Comparison of ENCODE assay signal across 1 cellular context in the genomic region with DNA sequence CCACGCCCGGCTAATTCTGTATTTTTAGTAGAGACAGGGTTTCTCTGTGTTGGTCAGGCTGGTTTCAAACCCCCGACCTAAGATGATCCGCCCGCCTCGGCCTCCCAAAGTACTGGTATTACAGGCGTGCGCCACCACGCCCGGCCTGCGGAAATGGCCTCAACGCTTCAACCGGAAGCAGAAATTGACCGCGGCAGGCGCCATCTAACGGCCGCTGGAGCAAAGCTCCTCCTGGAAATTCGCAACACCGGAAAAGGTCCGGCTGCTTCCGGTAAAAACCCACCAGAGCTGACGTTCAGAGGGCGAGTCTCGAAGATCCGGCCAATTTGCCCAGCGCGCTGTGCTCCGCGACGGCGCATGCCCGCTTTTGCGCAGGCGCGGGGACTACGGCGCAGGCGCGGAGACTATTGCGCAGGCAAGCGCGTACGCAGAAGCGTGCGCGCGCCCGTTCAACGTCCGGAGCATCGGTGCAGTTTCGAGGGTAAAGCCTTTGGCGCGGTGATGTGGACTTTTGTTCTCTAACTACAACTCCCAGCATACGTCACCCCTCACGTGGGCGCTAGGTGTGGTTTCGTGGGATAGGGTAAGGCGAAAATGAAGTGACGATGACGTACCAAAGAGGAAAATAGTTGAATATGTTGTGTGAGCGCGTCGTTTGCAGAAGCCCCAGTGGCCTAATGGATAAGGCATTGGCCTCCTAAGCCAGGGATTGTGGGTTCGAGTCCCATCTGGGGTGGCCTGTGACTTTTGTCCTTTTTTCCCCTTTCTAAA.
TF ChIP-seq lines count a peak whose summit lies in the region.

No MANE protein-coding gene starts in this region.

TF ChIP-seq in K562, 482 proteins besides CTCF, POLR2A, EP300 and RAD21 (continued from another document and continues in another):
- TF ChIP-seq GATA2 (CRISPR knock-in tag; IDR thresholded peaks at IDR 0.05): no peak
- peak; percentile 68; the same call in 1 of the 2 replicates for TF ChIP-seq KLF6 (CRISPR knock-in tag; IDR thresholded peaks at IDR 0.05; ENCODE audit: borderline replicate concordance)
- TF ChIP-seq MCM5 (IDR thresholded peaks at IDR 0.05; ENCODE audit: low read depth): no peak
- no peak for TF ChIP-seq NCOA4 (IDR thresholded peaks at IDR 0.05; ENCODE audit: partially characterized antibody)
- peak; percentile 72 for TF ChIP-seq FOSL1 (tag; conservative IDR thresholded peaks at IDR 0.05)
- no peak for TF ChIP-seq ZNF140 (CRISPR knock-in tag; IDR thresholded peaks at IDR 0.05)
- TF ChIP-seq ZBTB43 (CRISPR knock-in tag; IDR thresholded peaks at IDR 0.05): peak; percentile 55
- TF ChIP-seq, protein P1, sequence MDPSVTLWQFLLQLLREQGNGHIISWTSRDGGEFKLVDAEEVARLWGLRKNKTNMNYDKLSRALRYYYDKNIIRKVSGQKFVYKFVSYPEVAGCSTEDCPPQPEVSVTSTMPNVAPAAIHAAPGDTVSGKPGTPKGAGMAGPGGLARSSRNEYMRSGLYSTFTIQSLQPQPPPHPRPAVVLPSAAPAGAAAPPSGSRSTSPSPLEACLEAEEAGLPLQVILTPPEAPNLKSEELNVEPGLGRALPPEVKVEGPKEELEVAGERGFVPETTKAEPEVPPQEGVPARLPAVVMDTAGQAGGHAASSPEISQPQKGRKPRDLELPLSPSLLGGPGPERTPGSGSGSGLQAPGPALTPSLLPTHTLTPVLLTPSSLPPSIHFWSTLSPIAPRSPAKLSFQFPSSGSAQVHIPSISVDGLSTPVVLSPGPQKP (CRISPR knock-in tag; IDR thresholded peaks at IDR 0.05): no peak
- TF ChIP-seq MEF2A (IDR thresholded peaks at IDR 0.05; ENCODE audit: control insufficient read depth, low read depth, low read length): peak; percentile 12; the same call in 1 of the 2 replicates
- no peak; the same call in 1 of the 2 replicates for TF ChIP-seq GABPB2 (CRISPR knock-in tag; conservative IDR thresholded peaks at IDR 0.05)
- TF ChIP-seq, protein P2, sequence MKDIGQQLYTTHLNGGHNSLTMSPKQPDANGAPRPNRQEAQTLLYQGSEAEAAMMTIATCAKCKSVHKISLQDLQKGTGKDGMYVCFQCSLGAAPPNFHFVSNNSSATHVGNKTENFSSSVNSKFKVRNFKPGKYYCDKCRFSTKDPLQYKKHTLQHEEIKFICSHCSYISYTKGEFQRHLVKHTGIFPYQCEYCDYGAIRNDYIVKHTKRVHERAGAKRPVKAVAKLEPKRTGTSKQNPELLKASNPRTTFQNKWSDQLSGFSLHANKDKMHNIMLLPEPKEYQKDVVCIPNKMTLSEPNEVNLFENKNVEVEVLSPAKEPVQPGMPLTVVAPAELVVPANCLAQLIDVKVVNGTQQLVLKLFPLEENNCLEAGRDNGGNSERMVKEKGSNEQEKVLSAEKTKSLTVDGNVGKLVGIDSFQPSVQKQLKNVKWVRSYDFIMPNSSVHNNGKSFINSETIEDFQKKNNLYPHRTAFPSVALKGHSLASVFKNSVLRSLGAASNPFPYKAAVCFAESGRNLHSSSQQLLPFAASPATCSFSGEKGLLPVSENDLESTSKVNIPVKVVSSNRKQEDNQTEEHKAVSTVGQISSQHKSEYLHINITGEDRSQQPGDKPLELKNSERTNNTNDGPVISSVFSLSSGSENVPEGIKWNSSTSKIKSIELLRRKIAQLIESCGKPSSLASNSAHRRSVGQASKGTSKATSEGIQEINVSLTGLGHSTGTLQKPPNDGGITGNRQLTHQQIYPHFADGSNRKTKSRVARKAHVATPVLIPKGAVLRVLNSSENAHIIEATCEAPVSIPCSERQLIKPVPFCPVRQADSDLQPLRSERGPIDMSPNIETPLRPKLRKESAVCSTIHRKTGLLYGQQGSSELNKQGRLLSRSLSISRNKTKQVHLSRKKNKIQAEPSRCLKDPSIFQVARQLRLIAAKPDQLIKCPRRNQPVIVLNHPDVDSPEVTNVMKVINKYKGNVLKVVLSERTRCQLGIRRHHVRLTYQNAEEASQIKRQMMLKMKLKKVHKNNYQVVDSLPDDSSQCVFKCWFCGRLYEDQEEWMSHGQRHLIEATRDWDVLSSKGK (CRISPR knock-in tag; IDR thresholded peaks at IDR 0.05): no peak
- no peak for TF ChIP-seq ZNF551 (CRISPR knock-in tag; IDR thresholded peaks at IDR 0.05)
- TF ChIP-seq THRB (CRISPR knock-in tag; conservative IDR thresholded peaks at IDR 0.05): peak; percentile 93
- peak; percentile 67; the same call in 1 of the 2 replicates for TF ChIP-seq ZNF384 (IDR thresholded peaks at IDR 0.05; ENCODE audit: low read depth, low read length)
- TF ChIP-seq ZNF444 (CRISPR knock-in tag; IDR thresholded peaks at IDR 0.05): no peak
- TF ChIP-seq MGA (IDR thresholded peaks at IDR 0.05): peak; percentile 85
- TF ChIP-seq, protein P3, sequence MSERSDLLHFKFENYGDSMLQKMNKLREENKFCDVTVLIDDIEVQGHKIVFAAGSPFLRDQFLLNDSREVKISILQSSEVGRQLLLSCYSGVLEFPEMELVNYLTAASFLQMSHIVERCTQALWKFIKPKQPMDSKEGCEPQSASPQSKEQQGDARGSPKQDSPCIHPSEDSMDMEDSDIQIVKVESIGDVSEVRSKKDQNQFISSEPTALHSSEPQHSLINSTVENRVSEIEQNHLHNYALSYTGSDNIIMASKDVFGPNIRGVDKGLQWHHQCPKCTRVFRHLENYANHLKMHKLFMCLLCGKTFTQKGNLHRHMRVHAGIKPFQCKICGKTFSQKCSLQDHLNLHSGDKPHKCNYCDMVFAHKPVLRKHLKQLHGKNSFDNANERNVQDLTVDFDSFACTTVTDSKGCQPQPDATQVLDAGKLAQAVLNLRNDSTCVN (CRISPR knock-in tag; IDR thresholded peaks at IDR 0.05): peak; percentile 84; the same call in 1 of the 2 replicates
- peak; percentile 71 for TF ChIP-seq SMAD1 (IDR thresholded peaks at IDR 0.05; ENCODE audit: low read depth, low read length, partially characterized antibody)
- TF ChIP-seq SMAD2 (IDR thresholded peaks at IDR 0.05; ENCODE audit: low read depth, low read length): no peak
- 0 out of 2 replicates have a peak, but pooled peaks have one; percentile 2 for TF ChIP-seq MTF1 (CRISPR knock-in tag; IDR thresholded peaks at IDR 0.05; ENCODE audit: borderline replicate concordance)
- peak; percentile 100 for TF ChIP-seq ETV1 (tag; conservative IDR thresholded peaks at IDR 0.05; ENCODE audit: low read depth)
- TF ChIP-seq GTF2F1 (IDR thresholded peaks at IDR 0.05; ENCODE audit: low read depth, low read length): peak; percentile 92
- no peak for TF ChIP-seq SP2 (IDR thresholded peaks at IDR 0.05; ENCODE audit: extremely low read depth, low read depth, low read length, poor library complexity, severe bottlenecking)
- TF ChIP-seq, protein P4, sequence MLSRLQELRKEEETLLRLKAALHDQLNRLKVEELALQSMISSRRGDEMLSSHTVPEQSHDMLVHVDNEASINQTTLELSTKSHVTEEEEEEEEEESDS (CRISPR knock-in tag; IDR thresholded peaks at IDR 0.05): no peak
- peak; percentile 59; the same call in 1 of the 2 replicates for TF ChIP-seq HDAC8 (tag; IDR thresholded peaks at IDR 0.05)
- TF ChIP-seq TEAD4 (IDR thresholded peaks at IDR 0.05; ENCODE audit: low read length): peak; percentile 87
- TF ChIP-seq TEAD4 (CRISPR knock-in tag; IDR thresholded peaks at IDR 0.05; ENCODE audit: borderline replicate concordance): no peak; the same call in 1 of the 2 replicates
- TF ChIP-seq HOXB6 (CRISPR knock-in tag; IDR thresholded peaks at IDR 0.05; ENCODE audit: borderline replicate concordance): no peak
- TF ChIP-seq SMARCC2 (IDR thresholded peaks at IDR 0.05; ENCODE audit: low read depth): no peak
- TF ChIP-seq FUS (optimal IDR thresholded peaks at IDR 0.05; ENCODE audit: low read depth, low read length): no peak
- peak; percentile 99 for TF ChIP-seq LCOR (CRISPR knock-in tag; IDR thresholded peaks at IDR 0.05)
- TF ChIP-seq KDM2B (CRISPR knock-in tag; IDR thresholded peaks at IDR 0.05): peak; percentile 25; the same call in 1 of the 2 replicates
- peak; percentile 87 for TF ChIP-seq NFIC (IDR thresholded peaks at IDR 0.05)
- TF ChIP-seq KLF10 (CRISPR knock-in tag; IDR thresholded peaks at IDR 0.05): no peak
- TF ChIP-seq RBM34 (IDR thresholded peaks at IDR 0.05; ENCODE audit: borderline replicate concordance, insufficient read depth, low read length): no peak
- TF ChIP-seq SMARCA4 (IDR thresholded peaks at IDR 0.05): no peak
- TF ChIP-seq FOXJ2 (tag; IDR thresholded peaks at IDR 0.05): peak; percentile 88; the same call in 1 of the 2 replicates
- TF ChIP-seq NFXL1 (CRISPR knock-in tag; IDR thresholded peaks at IDR 0.05): 0 out of 2 replicates have a peak, but pooled peaks have one; percentile 37
- peak; percentile 98 for TF ChIP-seq CC2D1A (IDR thresholded peaks at IDR 0.05)
- TF ChIP-seq KDM5B (IDR thresholded peaks at IDR 0.05; ENCODE audit: insufficient replicate concordance, low read depth, low read length): peak; percentile 91
- TF ChIP-seq PYGO2 (tag; IDR thresholded peaks at IDR 0.05): no peak; the same call in 1 of the 2 replicates
